In genomic region chr2:237671466-237672173, GRCh38 we compare ENCODE assay signal across 1 cellular context.
TF ChIP-seq lines count a peak whose summit lies in the region.

No MANE protein-coding gene starts in this region.

TF ChIP-seq in HEK293, 187 proteins besides CTCF, POLR2A, EP300 and RAD21:
- peak; percentile 79 for TF ChIP-seq ZSCAN4 (tag by site-specific recombination; IDR thresholded peaks at IDR 0.05)
- TF ChIP-seq ZNF146 (tag by site-specific recombination; IDR thresholded peaks at IDR 0.05), result no peak
- no peak for TF ChIP-seq TCF7L2 (IDR thresholded peaks at IDR 0.05; ENCODE audit: borderline replicate concordance, low read depth, low read length)
- TF ChIP-seq ZNF202 (tag by site-specific recombination; IDR thresholded peaks at IDR 0.05; ENCODE audit: borderline replicate concordance), result no peak
- TF ChIP-seq ZBTB8A (tag by site-specific recombination; IDR thresholded peaks at IDR 0.05), result no peak
